In the genomic region with DNA sequence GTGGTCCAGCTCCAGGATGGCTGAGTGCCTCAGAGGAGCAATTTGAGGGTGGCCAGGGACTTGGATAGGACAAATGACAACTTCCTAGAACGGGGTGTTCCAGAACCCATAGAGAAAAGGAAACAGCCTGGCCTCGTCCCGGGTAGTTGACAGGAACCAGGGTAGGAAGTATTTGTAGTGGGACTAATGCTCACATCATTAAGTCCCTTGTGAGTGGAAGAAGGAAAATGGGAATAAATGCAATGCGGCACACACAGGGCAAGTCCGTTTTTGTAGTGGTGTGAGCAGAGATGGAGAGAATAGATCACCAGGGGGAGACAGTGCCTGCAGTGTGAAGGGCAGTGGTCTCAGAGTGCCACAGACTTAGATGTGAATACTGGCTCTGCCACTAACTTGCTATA, we compare ENCODE assay signal across 1 cellular context.
TF ChIP-seq lines count a peak whose summit lies in the region.

No MANE protein-coding gene starts in this region.

TF ChIP-seq in WTC11, 78 proteins besides CTCF, POLR2A, EP300 and RAD21 (continued from another document):
- no peak for TF ChIP-seq ZNF532 (CRISPR knock-in tag; IDR thresholded peaks at IDR 0.05; ENCODE audit: borderline replicate concordance)
- TF ChIP-seq, protein P1, sequence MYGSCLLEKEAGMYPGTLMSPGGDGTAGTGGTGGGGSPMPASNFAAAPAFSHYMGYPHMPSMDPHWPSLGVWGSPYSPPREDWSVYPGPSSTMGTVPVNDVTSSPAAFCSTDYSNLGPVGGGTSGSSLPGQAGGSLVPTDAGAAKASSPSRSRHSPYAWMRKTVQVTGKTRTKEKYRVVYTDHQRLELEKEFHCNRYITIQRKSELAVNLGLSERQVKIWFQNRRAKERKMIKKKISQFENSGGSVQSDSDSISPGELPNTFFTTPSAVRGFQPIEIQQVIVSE (CRISPR knock-in tag; IDR thresholded peaks at IDR 0.05; ENCODE audit: borderline replicate concordance) = no peak
- no peak for TF ChIP-seq ETV6 (CRISPR knock-in tag; IDR thresholded peaks at IDR 0.05)
- TF ChIP-seq E2F4 (CRISPR knock-in tag; IDR thresholded peaks at IDR 0.05; ENCODE audit: borderline replicate concordance, low read depth) = no peak
- TF ChIP-seq TEAD1 (CRISPR knock-in tag; IDR thresholded peaks at IDR 0.05) = no peak
- TF ChIP-seq GRHL2 (CRISPR knock-in tag; IDR thresholded peaks at IDR 0.05; ENCODE audit: insufficient replicate concordance, severe bottlenecking) = no peak
- TF ChIP-seq ZNF416 (CRISPR knock-in tag; IDR thresholded peaks at IDR 0.05) = no peak
